Comparison of ENCODE assay signal across 8 cellular contexts in genomic region chr19:24086974-24087595, GRCh38. TPM values are rescaled to one million over a fixed set of nuclear protein-coding genes. Genes with fewer than 3 reads are reported as not detected.
DNase-seq lines count a peak whose midpoint lies in the region; ATAC-seq and TF ChIP-seq lines count a peak whose summit lies in the region.

TSS of gene ZNF254 (plus strand) at chr19:24087187. CDS start at chr19:24087308, 121 bp downstream.

- H2AFZ ChIP-seq in SU-DHL-6 (ENCODE audit: low read depth, low read length, severe bottlenecking) (peak within 1 kb of the TSS; percentile 66), parathyroid adenoma (peak within 1 kb of the TSS; percentile 76)

- H3K4me1 ChIP-seq in adipocyte (ENCODE audit: control insufficient read depth, insufficient read depth, low read length): peaks cover 5% of the 10 kb centered on the region
- no peaks in the 10 kb centered on the region for H3K4me1 ChIP-seq in parathyroid adenoma
- peaks cover 0 to 14% (median 8%) of the 10 kb centered on the region in 4 donors for H3K4me1 ChIP-seq in tibial artery

- peak; percentile 90 for DNase-seq in Caki2 (ENCODE audit: low read depth)
- DNase-seq in adipocyte (ENCODE audit: low read depth): peak; percentile 98
- peak; percentile 96 for DNase-seq in cardiac septum (ENCODE audit: low spot score)
- peak; percentile 94 to 95 for DNase-seq in tibial artery

- no peaks in the 10 kb centered on the region for H4K20me1 ChIP-seq in SU-DHL-6 (ENCODE audit: low read depth, low read length)

- peak within 1 kb of the TSS; percentile 61 for H3K27ac ChIP-seq in SU-DHL-6 (ENCODE audit: low read depth, low read length)
- H3K27ac ChIP-seq in parathyroid adenoma: peak within 1 kb of the TSS; percentile 78
- peak within 1 kb of the TSS; percentile 71 to 87 for H3K27ac ChIP-seq in tibial artery

- intact Hi-C loops in cardiac septum (cut with DNase I) (no loop called here), tibial artery (cut with DNase I; ENCODE audit: low total_unique reads) (loop anchor here (10.0 kb wide), 1 partner anchor 692 kb away; the partner anchor contains the start of gene ZNF91)

- H3K4me3 ChIP-seq in SU-DHL-6 (ENCODE audit: insufficient read depth, low read length, poor library complexity, severe bottlenecking) (peak within 1 kb of the TSS; percentile 68), adipocyte (ENCODE audit: low read length) (peak within 1 kb of the TSS; percentile 97), parathyroid adenoma (ENCODE audit: low read depth, low read length) (peak within 1 kb of the TSS; percentile 94), tibial artery (peak within 1 kb of the TSS; percentile 70 to 85)

- H3K4me2 ChIP-seq in SU-DHL-6 (ENCODE audit: low read depth, low read length, poor library complexity, severe bottlenecking) (peak within 1 kb of the TSS; percentile 69), parathyroid adenoma (ENCODE audit: low read length) (peak within 1 kb of the TSS; percentile 80)

- H3K9me2 ChIP-seq in SU-DHL-6 (replicated peaks; ENCODE audit: insufficient read depth, low read length): no peaks in the 10 kb centered on the region

- in situ Hi-C loops in Caki2 (cut with HindIII; ENCODE audit: low pct_unique_long_range_greater_than_20kb, low sequenced_read_pairs): no loop called here

- no peaks in the 10 kb centered on the region for H3K27me3 ChIP-seq in SU-DHL-6 (ENCODE audit: low read length)
- no peaks in the 10 kb centered on the region for H3K27me3 ChIP-seq in adipocyte (replicated peaks; ENCODE audit: control insufficient read depth, insufficient read depth, low read length)
- no peaks in the 10 kb centered on the region for H3K27me3 ChIP-seq in parathyroid adenoma (ENCODE audit: control insufficient read depth, insufficient read depth, low read length)
- no peaks in the 10 kb centered on the region for H3K27me3 ChIP-seq in tibial artery

- H3K9ac ChIP-seq in SU-DHL-6 (ENCODE audit: low read length) (peak within 1 kb of the TSS; percentile 88), adipocyte (ENCODE audit: low read length) (peak within 1 kb of the TSS; percentile 97), parathyroid adenoma (peak within 1 kb of the TSS; percentile 54)

- H3K36me3 ChIP-seq in SU-DHL-6 (ENCODE audit: low read length): no peaks in the 10 kb centered on the region
- H3K36me3 ChIP-seq in adipocyte (ENCODE audit: control insufficient read depth, insufficient read depth, low read length, severe bottlenecking): peaks cover 5% of the 10 kb centered on the region
- no peaks in the 10 kb centered on the region for H3K36me3 ChIP-seq in parathyroid adenoma (ENCODE audit: control insufficient read depth, insufficient read depth, low read length)
- H3K36me3 ChIP-seq in tibial artery: peaks cover 0 to 3% (median 2%) of the 10 kb centered on the region in 3 donors

- ATAC-seq in GM21515 (IDR thresholded peaks at IDR 0.05; ENCODE audit: unreplicated experiment): peak; percentile 100

- H3K79me2 ChIP-seq in SU-DHL-6 (ENCODE audit: insufficient read depth, low read length): peaks cover 49% of the 10 kb centered on the region
- peaks cover 7% of the 10 kb centered on the region for H3K79me2 ChIP-seq in parathyroid adenoma

- TF ChIP-seq RAD21 in Ishikawa (IDR thresholded peaks at IDR 0.05; ENCODE audit: low read depth): no peak

- no peaks in the 10 kb centered on the region for H3F3A ChIP-seq in SU-DHL-6 (ENCODE audit: insufficient read depth)

- no peak for TF ChIP-seq EP300 in Ishikawa (IDR thresholded peaks at IDR 0.05; ENCODE audit: borderline replicate concordance)

- H3K9me3 ChIP-seq in SU-DHL-6 (ENCODE audit: insufficient read depth, low read length): no peaks in the 10 kb centered on the region
- H3K9me3 ChIP-seq in adipocyte (ENCODE audit: control insufficient read depth, low read length): no peaks in the 10 kb centered on the region
- no peaks in the 10 kb centered on the region for H3K9me3 ChIP-seq in parathyroid adenoma (ENCODE audit: control insufficient read depth, low read length)
- H3K9me3 ChIP-seq in tibial artery: no peaks in the 10 kb centered on the region

- TF ChIP-seq CTCF in SU-DHL-6 (IDR thresholded peaks at IDR 0.05; ENCODE audit: insufficient read depth, low read length, poor library complexity, severe bottlenecking) (no peak), parathyroid adenoma (IDR thresholded peaks at IDR 0.05) (no peak), tibial artery (IDR thresholded peaks at IDR 0.05) (no peak)

TF ChIP-seq in Ishikawa, 13 proteins besides CTCF, POLR2A, EP300 and RAD21:
- TF ChIP-seq TEAD4 (IDR thresholded peaks at IDR 0.05) (no peak), TAF1 (IDR thresholded peaks at IDR 0.05; ENCODE audit: low read depth) (peak; percentile 58), REST (IDR thresholded peaks at IDR 0.05; ENCODE audit: low read depth) (no peak), CREB1 (IDR thresholded peaks at IDR 0.05; ENCODE audit: low read depth) (no peak), EGR1 (IDR thresholded peaks at IDR 0.05) (no peak), USF1 (IDR thresholded peaks at IDR 0.05) (no peak), NFIC (IDR thresholded peaks at IDR 0.05) (no peak), ZBTB7A (IDR thresholded peaks at IDR 0.05; ENCODE audit: low read depth) (0 out of 2 replicates have a peak, but pooled peaks have one; percentile 54), YY1 (IDR thresholded peaks at IDR 0.05; ENCODE audit: low read depth) (peak; percentile 36; the same call in 1 of the 2 replicates), MAX (IDR thresholded peaks at IDR 0.05) (no peak), CEBPB (IDR thresholded peaks at IDR 0.05) (no peak)

RNA-seq across cellular contexts. Expression of gene ZNF254, which starts in this region (rescaled TPM):
- 3.2 and 5.9 TPM in 2 replicates for total RNA-seq in Caki2 (2014; rRNA removed; shearing (Covaris generic); ENCODE audit: low replicate concordance)
- 11.9 TPM for total RNA-seq in cardiac septum

Comparison
In these comparisons a context has a peak if more than half of its experiments do, and no peak if none do; other contexts are left out.
1. Peak in every context shown above with its lines: DNase-seq, ATAC-seq, H3K4me3 ChIP-seq and H3K27ac ChIP-seq.